ENCODE assay signal across 19 cellular contexts in genomic region chr7:98038731-98039130, GRCh38. TPM values are rescaled to one million over a fixed set of nuclear protein-coding genes. Genes with fewer than 3 reads are reported as not detected.
"Had no signal": no experiment of that assay in that cellular context is flagged by ENCODE, and none has a peak within 500 bp of the region (broad histone marks: within the 10 kb centered on the region; RNA-seq: fewer than 3 reads in every experiment).

No MANE protein-coding gene starts in this region.

- H3K79me2 ChIP-seq: parathyroid adenoma had no signal

- H3K4me1 ChIP-seq: right atrium auricular region had no signal

- H3K27ac ChIP-seq: parathyroid adenoma, right atrium auricular region, VCaP had no signal

- H3K4me3 ChIP-seq: right atrium auricular region had no signal

- H3K27me3 ChIP-seq: right atrium auricular region had no signal

- H2AFZ ChIP-seq: parathyroid adenoma had no signal

- DNase-seq: activated CD4-positive, alpha-beta T cell treated with anti-CD3 and anti-CD28 coated beads for 36 hours; activated CD8-positive, alpha-beta memory T cell treated with anti-CD3 and anti-CD28 coated beads, Interleukin-2, amount 50 U/mL, for 4 hours; activated CD8-positive, alpha-beta T cell treated with anti-CD3 and anti-CD28 coated beads for 36 hours; activated naive CD4-positive, alpha-beta T cell; central memory CD4-positive, alpha-beta T cell; islet precursor cell; small intestine; T-cell; T1000 had no signal

- H3K27ac Mint-ChIP-seq: activated CD4-positive, alpha-beta T cell treated with anti-CD3 and anti-CD28 coated beads for 36 hours; activated CD8-positive, alpha-beta T cell treated with anti-CD3 and anti-CD28 coated beads for 36 hours; memory B cell; nephron; T-cell; type B pancreatic cell had no signal

- H3K36me3 ChIP-seq: right atrium auricular region had no signal

- H3K4me1 Mint-ChIP-seq: activated CD4-positive, alpha-beta T cell treated with anti-CD3 and anti-CD28 coated beads for 36 hours; memory B cell; T-cell had no signal

- H3K4me3 Mint-ChIP-seq: activated CD4-positive, alpha-beta T cell treated with anti-CD3 and anti-CD28 coated beads for 36 hours; activated CD8-positive, alpha-beta T cell treated with anti-CD3 and anti-CD28 coated beads for 36 hours; memory B cell; nephron; T-cell; type B pancreatic cell had no signal

- H3K36me3 Mint-ChIP-seq: memory B cell, T-cell, type B pancreatic cell had no signal

- H3K9me3 Mint-ChIP-seq: activated CD8-positive, alpha-beta T cell treated with anti-CD3 and anti-CD28 coated beads for 36 hours; nephron; T-cell; type B pancreatic cell had no signal

RNA-seq across cellular contexts. Expression of gene OCM2, which starts 48.7 kb away (rescaled TPM):
- total RNA-seq: activated CD4-positive, alpha-beta T cell treated with anti-CD3 and anti-CD28 coated beads for 36 hours; activated CD8-positive, alpha-beta T cell treated with anti-CD3 and anti-CD28 coated beads for 36 hours; dermis microvascular lymphatic vessel endothelial cell; esophagus mucosa; fibroblast of villous mesenchyme; left lobe of liver; right atrium auricular region; T-cell had no signal
